Comparison of ENCODE assay signal across 20 cellular contexts in the genomic region with DNA sequence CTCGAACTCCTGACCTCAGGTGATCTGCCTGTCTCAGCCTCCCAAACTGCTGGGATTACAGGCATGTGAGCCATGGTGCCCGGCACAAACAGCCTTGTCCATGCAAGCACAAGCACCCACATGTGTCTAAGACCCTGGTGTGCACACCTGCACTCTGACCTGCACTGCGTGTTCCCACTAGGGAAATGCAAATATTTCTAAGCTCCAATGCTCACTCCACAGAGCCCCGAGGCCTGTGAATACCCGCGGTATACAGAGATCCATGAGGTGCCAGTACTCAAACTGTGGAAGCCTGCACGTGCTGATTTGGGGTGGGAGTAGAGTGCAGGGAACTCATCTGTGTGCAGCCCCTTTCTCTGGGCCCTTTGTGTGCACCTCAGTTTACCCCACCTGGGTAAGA. TPM values are rescaled to one million over a fixed set of nuclear protein-coding genes. Genes with fewer than 3 reads are reported as not detected.
DNase-seq lines count a peak whose midpoint lies in the region; ATAC-seq, FAIRE-seq and TF ChIP-seq lines count a peak whose summit lies in the region.
"Had no signal": no experiment of that assay in that cellular context is flagged by ENCODE, and none has a peak within 500 bp of the region (broad histone marks: within the 10 kb centered on the region; RNA-seq: fewer than 3 reads in every experiment).

No MANE protein-coding gene starts in this region.

- H3K9me3 ChIP-seq in keratinocyte (ENCODE audit: control insufficient read depth, low read depth, low read length) (no peaks in the 10 kb centered on the region), stomach (no peaks in the 10 kb centered on the region)
- H3K9me3 ChIP-seq: tibial nerve had no signal

- TF ChIP-seq CTCF in RWPE1 (conservative IDR thresholded peaks at IDR 0.05; ENCODE audit: low read depth) (no peak), keratinocyte (optimal IDR thresholded peaks at IDR 0.05 in 1 of 3, IDR thresholded peaks at IDR 0.05 in 1 of 3, conservative IDR thresholded peaks at IDR 0.05 in 1 of 3; ENCODE audit: extremely low read depth in 1 of 3, insufficient read depth in 2 of 3, low read length in 3 of 3) (no peak), stomach (IDR thresholded peaks at IDR 0.05) (no peak), GM13977 (IDR thresholded peaks at IDR 0.05; ENCODE audit: extremely low read depth, insufficient read depth, missing control alignments) (no peak)

- WGBS in stomach, 5 donors = 38 to 70% (median 53%) methylated on average over 7 of the region's 7 CpGs

- CTCF ChIA-PET in RWPE1 (lab: Yijun Ruan, JAX) = interaction anchor here (1.3 kb wide), 1 partner anchor 121 kb away, joined by 4 read pairs; no protein-coding TSS in a partner anchor

- DNase-seq in NCI-H526 (lab: John Stamatoyannopoulos, UW) (peak; percentile 26 to 51), NCI-H526 treated with DMSO at 0.1 percent for 48 hours (lab: John Stamatoyannopoulos, UW) (no peak), RWPE1 (ENCODE audit: low spot score) (no peak), keratinocyte (ENCODE audit: low read depth, low spot score) (no peak), stomach (no peak), GM13977 (ENCODE audit: low spot score) (no peak), GM03348 (ENCODE audit: low spot score) (no peak)
- DNase-seq: activated CD4-positive, alpha-beta T cell treated with anti-CD3 and anti-CD28 coated beads, Interleukin-2, amount 50 U/mL, for 4 hours; activated T-cell treated with anti-CD3 and anti-CD28 coated beads, Interleukin-2, amount 50 U/mL, for 48 hours; CD4-positive, alpha-beta T cell; central memory CD4-positive, alpha-beta T cell; effector memory CD4-positive, alpha-beta T cell; stimulated activated CD4-positive, alpha-beta T cell treated with anti-CD3 and anti-CD28 coated beads, Interleukin-2, amount 100 ng/mL, for 48 hours; stimulated activated CD8-positive, alpha-beta memory T cell treated with anti-CD3 and anti-CD28 coated beads, Interleukin-4, amount 100 ng/mL, for 48 hours had no signal

- peaks cover 40% of the 10 kb centered on the region for H3K4me1 ChIP-seq in keratinocyte (ENCODE audit: control insufficient read depth, extremely low read depth, insufficient read depth, low read length)
- peaks cover 41 to 66% (median 62%) of the 10 kb centered on the region in 4 donors for H3K4me1 ChIP-seq in stomach

- POLR2A ChIA-PET in RWPE1 (lab: Yijun Ruan, JAX; ENCODE audit: low non-redundant PET) = interaction anchor here (0.7 kb wide), 1 partner anchor 12 kb away, joined by 4 read pairs; no protein-coding TSS in a partner anchor

- in situ Hi-C loops in GM13977 (cut with MboI; ENCODE audit: low pct_unique_long_range_greater_than_20kb, low sequenced_read_pairs, unreplicated experiment) = no loop called here

- no peak for FAIRE-seq in keratinocyte (lab: Jason Lieb, UNC)

- no peak for TF ChIP-seq POLR2A in stomach (IDR thresholded peaks at IDR 0.05)

- no peaks in the 10 kb centered on the region for H3K79me2 ChIP-seq in keratinocyte (ENCODE audit: control insufficient read depth, insufficient read depth, low read length)

- peak overlapping the region; percentile 84 for H3K4me2 ChIP-seq in keratinocyte (ENCODE audit: control insufficient read depth, extremely low read depth, insufficient read depth, low read depth, low read length)

- no peak for ATAC-seq in HG03521 (IDR thresholded peaks at IDR 0.05; ENCODE audit: unreplicated experiment)
- ATAC-seq: right cardiac atrium had no signal

- no peaks in the 10 kb centered on the region for H3K9me1 ChIP-seq in keratinocyte (ENCODE audit: control insufficient read depth, extremely low read depth, insufficient read depth, low read length)

- H3K9ac ChIP-seq in keratinocyte (ENCODE audit: control insufficient read depth, extremely low read depth, insufficient read depth, low read length) = peak overlapping the region; percentile 50

- dilution Hi-C loops in keratinocyte (cut with MboI; ENCODE audit: extremely low pct_ligation_motif_present, low sequenced_read_pairs) = no loop called here

- H3K4me3 ChIP-seq in keratinocyte (ENCODE audit: control insufficient read depth in 2 of 3, extremely low read depth in 1 of 3, insufficient read depth in 2 of 3, low read depth in 1 of 3, low read length in 3 of 3) (peak overlapping the region in 1 of 3 experiments; percentile 42), stomach (no peak overlapping the region)
- H3K4me3 ChIP-seq: SK-N-MC, tibial nerve had no signal

- no peak for TF ChIP-seq EP300 in stomach (IDR thresholded peaks at IDR 0.05)

- no peak overlapping the region for H2AFZ ChIP-seq in keratinocyte (ENCODE audit: control insufficient read depth, low read length)

- peaks cover 16% of the 10 kb centered on the region for H3K27me3 ChIP-seq in keratinocyte (ENCODE audit: control insufficient read depth, extremely low read depth, insufficient read depth, low read length)
- H3K27me3 ChIP-seq in stomach = peaks cover 0 to 22% (median 3%) of the 10 kb centered on the region in 3 donors

- H3K36me3 ChIP-seq in keratinocyte (ENCODE audit: control insufficient read depth in 2 of 2, extremely low read depth in 1 of 2, insufficient read depth in 2 of 2, low read length in 2 of 2) = no peaks in the 10 kb centered on the region
- H3K36me3 ChIP-seq in stomach = no peaks in the 10 kb centered on the region
- H3K36me3 ChIP-seq: tibial nerve had no signal

- H3K27ac ChIP-seq in RWPE1 (peak overlapping the region; percentile 97), keratinocyte (ENCODE audit: control insufficient read depth, insufficient read depth, low read length) (peak overlapping the region; percentile 43), stomach (peak overlapping the region in 4 of 5 donors; percentile 23 to 44 (median 40))
- H3K27ac ChIP-seq: 22Rv1, SK-N-MC had no signal

- peaks cover 7% of the 10 kb centered on the region for H4K20me1 ChIP-seq in keratinocyte (ENCODE audit: control insufficient read depth, extremely low read depth, insufficient read depth, low read length)

- intact Hi-C loops in stomach (cut with DNase I; ENCODE audit: low total_unique reads) = no loop called here

RNA-seq across cellular contexts. Expression of gene GADD45B, which starts 14.7 kb away (rescaled TPM):
- polyA plus RNA-seq in keratinocyte = 20.6 to 32.4 TPM (median 26.8 TPM) in 3 replicates
- 149 TPM for polyA plus RNA-seq in keratinocyte (2011; ENCODE audit: low read depth)
- 9.5 and 12.5 TPM in 2 replicates for polyA plus RNA-seq in keratinocyte (2011; cell fraction: cytosol; rRNA removed)
- polyA plus RNA-seq in keratinocyte (2011; cell fraction: nucleus; rRNA removed) = 34.9 and 41.2 TPM in 2 replicates
- polyA plus RNA-seq in keratinocyte (2012; ENCODE audit: low replicate concordance) = 21.0 and 188 TPM in 2 replicates
- 9.5 to 21.8 TPM (median 13.7 TPM) in 3 replicates for polyA minus RNA-seq in keratinocyte
- polyA minus RNA-seq in keratinocyte (2011; cell fraction: cytosol; rRNA and poly(A)+ RNA removed) = 40.5 TPM
- 16.2 and 25.8 TPM in 2 replicates for polyA minus RNA-seq in keratinocyte (2011; cell fraction: nucleus; rRNA and poly(A)+ RNA removed)
- 100 to 1,000 TPM in 1 of 5 donors, 10 to 100 TPM in 4; 61.6 to 588 (median 91.0) TPM for total RNA-seq in stomach
- polyA plus RNA-seq in stomach = 10 to 100 TPM; 52.9 to 92.1 (median 53.8) TPM
- polyA plus RNA-seq: neural cell had no signal

RNA-seq across cellular contexts. Expression of gene LMNB2, which starts 33.9 kb away (rescaled TPM):
- polyA plus RNA-seq in keratinocyte (55.7 to 84.8 TPM (median 80.1 TPM) in 3 replicates), stomach (10 to 100 TPM; 12.2 to 19.7 (median 13.6) TPM)
- 8.0 TPM for polyA plus RNA-seq in keratinocyte (2011; ENCODE audit: low read depth)
- 37.6 and 49.0 TPM in 2 replicates for polyA plus RNA-seq in keratinocyte (2011; cell fraction: cytosol; rRNA removed)
- 59.8 and 68.0 TPM in 2 replicates for polyA plus RNA-seq in keratinocyte (2011; cell fraction: nucleus; rRNA removed)
- polyA plus RNA-seq in keratinocyte (2012; ENCODE audit: low replicate concordance) = 12.4 and 76.0 TPM in 2 replicates
- polyA minus RNA-seq in keratinocyte = 46.8 to 87.1 TPM (median 57.1 TPM) in 3 replicates
- polyA minus RNA-seq in keratinocyte (2011; cell fraction: cytosol; rRNA and poly(A)+ RNA removed) = 90.9 TPM
- 21.3 and 24.7 TPM in 2 replicates for polyA minus RNA-seq in keratinocyte (2011; cell fraction: nucleus; rRNA and poly(A)+ RNA removed)
- total RNA-seq in stomach = 10 to 100 TPM; 19.8 to 76.8 (median 29.0) TPM

Comparison
In these comparisons a context has a peak if more than half of its experiments do, and no peak if none do; other contexts are left out.
1. DNase-seq: peak in NCI-H526 (2 of 2); none in NCI-H526 treated with DMSO at 0.1 percent for 48 hours (single experiment), RWPE1 (single experiment), keratinocyte (single experiment), stomach (single experiment), GM13977 (single experiment) and GM03348 (single experiment).
2. H3K27ac ChIP-seq: peak in every context shown above with its lines; median percentile 97 in RWPE1; 43 in keratinocyte; 40 in stomach.